8 cellular contexts compared by ENCODE assay signal in genomic region chr2:165015052-165015642, GRCh38. TPM values are rescaled to one million over a fixed set of nuclear protein-coding genes. Genes with fewer than 3 reads are reported as not detected.
A peak's percentile ranks its signal among the peaks of the same experiment; 100 is the strongest.
DNase-seq lines count a peak whose midpoint lies in the region; ATAC-seq and TF ChIP-seq lines count a peak whose summit lies in the region.

No MANE protein-coding gene starts in this region.

- H3K79me2 ChIP-seq in OCI-LY7 (ENCODE audit: insufficient read depth, low read depth, low read length): no peaks in the 10 kb centered on the region

- peaks cover 0 to under 1% of the 10 kb centered on the region in 2 donors for H3K9me3 Mint-ChIP-seq in activated T-cell treated with anti-CD3 and anti-CD28 coated beads, Interleukin-2, amount 50 U/mL, for 72 hours

- no peaks in the 10 kb centered on the region for H3K4me1 Mint-ChIP-seq in activated T-cell treated with anti-CD3 and anti-CD28 coated beads, Interleukin-2, amount 50 U/mL, for 72 hours (ENCODE audit: low read depth)

- POLR2A ChIA-PET in OCI-LY7 (lab: Charles Lee): no interaction called here

- WGBS in ovary, 3 donors: 25 to 31% (median 27%) methylated on average over 4 of the region's 4 CpGs

- H3K27ac ChIP-seq in OCI-LY7 (ENCODE audit: low read depth, low read length, poor library complexity, severe bottlenecking) (no peak overlapping the region), ovary (no peak overlapping the region)

- no peak for TF ChIP-seq EP300 in ovary (IDR thresholded peaks at IDR 0.05)

- peaks cover 5% of the 10 kb centered on the region for H3K4me1 ChIP-seq in OCI-LY7 (ENCODE audit: insufficient read depth, low read length, poor library complexity, severe bottlenecking)
- H3K4me1 ChIP-seq in ovary (ENCODE audit: insufficient read depth): no peaks in the 10 kb centered on the region

- no peak overlapping the region for H3K4me3 Mint-ChIP-seq in activated T-cell treated with anti-CD3 and anti-CD28 coated beads, Interleukin-2, amount 50 U/mL, for 72 hours

- no peaks in the 10 kb centered on the region for H4K20me1 ChIP-seq in OCI-LY7 (ENCODE audit: insufficient read depth, low read length)

- peak; percentile 77 for ATAC-seq in GM21390 (IDR thresholded peaks at IDR 0.05; ENCODE audit: unreplicated experiment)
- peak; percentile 43 to 52 for ATAC-seq in activated T-cell treated with anti-CD3 and anti-CD28 coated beads, Interleukin-2, amount 50 U/mL, for 72 hours (replicated peaks in 1 of 2)

- no peaks in the 10 kb centered on the region for H3K36me3 ChIP-seq in OCI-LY7 (ENCODE audit: insufficient read depth, low read length)
- no peaks in the 10 kb centered on the region for H3K36me3 ChIP-seq in ovary

- no peaks in the 10 kb centered on the region for H3K9me3 ChIP-seq in OCI-LY7 (ENCODE audit: low read length)
- H3K9me3 ChIP-seq in ovary: no peaks in the 10 kb centered on the region

- peaks cover under 1% of the 10 kb centered on the region in 2 donors for H3K36me3 Mint-ChIP-seq in activated T-cell treated with anti-CD3 and anti-CD28 coated beads, Interleukin-2, amount 50 U/mL, for 72 hours (ENCODE audit: insufficient read depth in 2 of 2)

- no peaks in the 10 kb centered on the region for H3K27me3 Mint-ChIP-seq in activated T-cell treated with anti-CD3 and anti-CD28 coated beads, Interleukin-2, amount 50 U/mL, for 72 hours (ENCODE audit: low read depth)

- CTCF ChIA-PET in OCI-LY7 (lab: Charles Lee; ENCODE audit: unreplicated experiment): interaction anchor here (1.5 kb wide), 1 partner anchor 189 kb away, joined by 6 read pairs; the partner anchor contains the start of gene SCN3A

- BruUV-seq in OCI-LY7 (replicated peaks; lab: Mats Ljungman, UMichigan): no TSS peak

- TF ChIP-seq CTCF in OCI-LY7 (conservative IDR thresholded peaks at IDR 0.05; ENCODE audit: low read length): peak; percentile 98
- TF ChIP-seq CTCF in ovary (IDR thresholded peaks at IDR 0.05): peak in 1 of 3 donors; percentile 35

- DNase-seq in DMS153 treated with DMSO at 0.1 percent for 48 hours (lab: John Stamatoyannopoulos, UW; ENCODE audit: unreplicated experiment): peak; percentile 51
- DNase-seq in HUDEP-2 (lab: John Stamatoyannopoulos, UW; ENCODE audit: unreplicated experiment in 76 of 76): peak in 58 of 76 experiments; percentile 4 to 74 (median 47)
- peak; percentile 72 for DNase-seq in OCI-LY7 (ENCODE audit: low spot score)
- DNase-seq in activated T-cell treated with anti-CD3 and anti-CD28 coated beads, Interleukin-2, amount 50 U/mL, for 72 hours: peak; percentile 59 to 62
- DNase-seq in foreskin melanocyte: peak; percentile 44
- peak; percentile 19 to 56 (median 50) for DNase-seq in ovary
- DNase-seq in putamen (ENCODE audit: low spot score): no peak

- H3K27ac Mint-ChIP-seq in activated T-cell treated with anti-CD3 and anti-CD28 coated beads, Interleukin-2, amount 50 U/mL, for 72 hours: no peak overlapping the region

- no peaks in the 10 kb centered on the region for H3K9me2 ChIP-seq in OCI-LY7 (ENCODE audit: insufficient read depth, low read length)

- H3K4me2 ChIP-seq in OCI-LY7 (ENCODE audit: low read length): no peak overlapping the region

- no peak overlapping the region for H2AFZ ChIP-seq in OCI-LY7 (ENCODE audit: low read length)

- H3K27me3 ChIP-seq in ovary: no peaks in the 10 kb centered on the region

- intact Hi-C loops in OCI-LY7 (cut with micrococcal nuclease; ENCODE audit: unreplicated experiment) (loop anchor here (1.0 to 5.0 kb wide), 3 partner anchors 189 to 278 kb away; partner anchors contain the start of gene SCN3A), ovary (cut with DNase I) (no loop called here)

- no peak for TF ChIP-seq POLR2A in ovary (IDR thresholded peaks at IDR 0.05)

- H3K4me3 ChIP-seq in OCI-LY7 (ENCODE audit: low read depth, low read length, poor library complexity, severe bottlenecking) (no peak overlapping the region), ovary (no peak overlapping the region)

RNA-seq across cellular contexts. Expression of gene SLC38A11, which starts 59.8 kb away (rescaled TPM):
- total RNA-seq in OCI-LY7 (2014; rRNA removed; shearing (Covaris generic)): not detected in 2 replicates
- total RNA-seq in OCI-LY7 (2022): not detected in 2 replicates
- total RNA-seq in activated T-cell treated with anti-CD3 and anti-CD28 coated beads, Interleukin-2, amount 50 U/mL, for 72 hours: not detected
- 1 to 10 TPM in 2 of 7 donors, under 1 TPM in 2, not detected in 3; 0.20 to 2.3 (median 0.96) TPM for total RNA-seq in ovary
- polyA plus RNA-seq in ovary: 1 to 10 TPM in 1 of 2 donors, under 1 TPM in 1; 0.19 to 3.0 TPM
